ENCODE assay signal across 1 cellular context in the genomic region with DNA sequence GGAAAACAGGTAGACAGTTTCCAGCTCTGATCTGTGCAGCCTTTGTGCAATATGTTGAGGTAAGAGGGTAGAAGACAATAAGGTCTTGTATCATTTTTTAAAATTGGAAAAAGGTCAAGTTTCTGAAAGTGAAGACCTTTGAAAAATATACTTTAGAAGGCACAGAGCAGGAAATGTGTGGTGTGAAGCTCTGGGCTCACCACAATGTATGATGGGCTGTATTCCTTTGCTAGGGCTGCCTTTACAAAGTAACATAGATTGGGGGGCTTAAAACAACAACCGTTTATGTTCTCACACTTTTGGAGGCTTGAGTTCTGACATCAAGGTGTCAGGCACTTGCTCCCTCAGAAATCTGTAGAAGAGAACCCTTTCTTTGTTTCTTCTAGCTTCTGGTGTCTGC.
TF ChIP-seq lines count a peak whose summit lies in the region.

No MANE protein-coding gene starts in this region.

TF ChIP-seq in IMR-90, 13 proteins besides CTCF, POLR2A, EP300 and RAD21 (continued from another document):
- TF ChIP-seq MAFK (IDR thresholded peaks at IDR 0.05; ENCODE audit: low read depth, low read length) (no peak), MXI1 (IDR thresholded peaks at IDR 0.05; ENCODE audit: borderline replicate concordance, low read depth, low read length) (no peak), ELK1 (IDR thresholded peaks at IDR 0.05; ENCODE audit: borderline replicate concordance, low read depth, low read length) (no peak), NFE2L2 (IDR thresholded peaks at IDR 0.05; ENCODE audit: low read depth, low read length) (no peak), BHLHE40 (IDR thresholded peaks at IDR 0.05; ENCODE audit: low read depth, low read length) (no peak), SMC3 (IDR thresholded peaks at IDR 0.05; ENCODE audit: low read depth, low read length) (no peak)
TF ChIP-seq in IMR-90: peak in this region for 0.
